26 cellular contexts compared by ENCODE assay signal in genomic region chr16:17510532-17510931, GRCh38. TPM values are rescaled to one million over a fixed set of nuclear protein-coding genes. Genes with fewer than 3 reads are reported as not detected.
DNase-seq lines count a peak whose midpoint lies in the region; TF ChIP-seq lines count a peak whose summit lies in the region.
"Had no signal": no experiment of that assay in that cellular context is flagged by ENCODE, and none has a peak within 500 bp of the region (broad histone marks: within the 10 kb centered on the region; RNA-seq: fewer than 3 reads in every experiment).

No MANE protein-coding gene starts in this region.

- H4K20me1 ChIP-seq in smooth muscle cell (ENCODE audit: low read depth): no peaks in the 10 kb centered on the region
- H4K20me1 ChIP-seq: BLaER1 treated with 17β-estradiol and CSF1 and Interleukin-3, amounts not matched to agents 10 nM and 100 nM had no signal

- 85% methylated on average over 3 of the region's 3 CpGs for WGBS in smooth muscle cell (ENCODE audit: low lambda C conversion rate)

- no peak overlapping the region for H3K4me2 ChIP-seq in smooth muscle cell
- H3K4me2 ChIP-seq: BLaER1 treated with 17β-estradiol and CSF1 and Interleukin-3, amounts not matched to agents 10 nM and 100 nM; PC-9 had no signal

- H3K9me3 ChIP-seq in smooth muscle cell (replicated peaks; ENCODE audit: low read depth): no peaks in the 10 kb centered on the region

- H3K9ac ChIP-seq in smooth muscle cell (ENCODE audit: low read depth): no peak overlapping the region
- H3K9ac ChIP-seq: BLaER1 treated with 17β-estradiol and CSF1 and Interleukin-3, amounts not matched to agents 10 nM and 100 nM had no signal

- peak overlapping the region; percentile 26 for H3K27ac ChIP-seq in smooth muscle cell (ENCODE audit: low read depth)
- H3K27ac ChIP-seq: BLaER1 treated with 17β-estradiol and CSF1 and Interleukin-3, amounts not matched to agents 10 nM and 100 nM; PC-9; RWPE1 had no signal

- no peaks in the 10 kb centered on the region for H3K27me3 ChIP-seq in smooth muscle cell (ENCODE audit: low read depth)
- H3K27me3 ChIP-seq: BLaER1 treated with 17β-estradiol and CSF1 and Interleukin-3, amounts not matched to agents 10 nM and 100 nM had no signal

- H3K9me3 Mint-ChIP-seq in HFFc6: peaks cover 10% of the 10 kb centered on the region

- H3K79me2 ChIP-seq in smooth muscle cell (ENCODE audit: low read depth): no peaks in the 10 kb centered on the region

- no peaks in the 10 kb centered on the region for H3F3A ChIP-seq in smooth muscle cell (ENCODE audit: low read depth)

- peak overlapping the region; percentile 76 for H3K27ac Mint-ChIP-seq in HFFc6
- H3K27ac Mint-ChIP-seq: CD4-positive, alpha-beta memory T cell; T-cell had no signal

- H3K36me3 Mint-ChIP-seq in HFFc6 (ENCODE audit: low read depth): peaks cover 7% of the 10 kb centered on the region
- H3K36me3 Mint-ChIP-seq: T-cell had no signal

- H3K4me3 ChIP-seq in astrocyte of the spinal cord (ENCODE audit: low read depth, low read length) (no peak overlapping the region), smooth muscle cell (no peak overlapping the region)
- H3K4me3 ChIP-seq: BLaER1 treated with 17β-estradiol and CSF1 and Interleukin-3, amounts not matched to agents 10 nM and 100 nM; PC-9 had no signal

- no peaks in the 10 kb centered on the region for H3K36me3 ChIP-seq in smooth muscle cell (ENCODE audit: low read depth)
- H3K36me3 ChIP-seq: BLaER1 treated with 17β-estradiol and CSF1 and Interleukin-3, amounts not matched to agents 10 nM and 100 nM had no signal

- DNase-seq in AG08396 (ENCODE audit: low spot score): peak; percentile 34
- peak; percentile 18 for DNase-seq in HFFc6
- peak; percentile 58 for DNase-seq in astrocyte of the spinal cord (ENCODE audit: low read depth, low spot score)
- DNase-seq in smooth muscle cell (lab: John Stamatoyannopoulos, UW; ENCODE audit: unreplicated experiment): no peak
- DNase-seq in NCI-H146 (lab: John Stamatoyannopoulos, UW): no peak
- no peak for DNase-seq in RKO (ENCODE audit: low spot score)
- no peak for DNase-seq in cerebellum (ENCODE audit: low spot score)
- DNase-seq in NCI-H2196 treated with DMSO at 0.1 percent for 48 hours (lab: John Stamatoyannopoulos, UW; ENCODE audit: unreplicated experiment): no peak
- DNase-seq: Caco-2; CD4-positive, alpha-beta memory T cell; DMS 273 treated with DMSO at 0.1 percent for 48 hours; DMS79 treated with DMSO at 0.1 percent for 48 hours; H7; MM.1S; NCI-H1048; NCI-H1417 treated with DMSO at 0.1 percent for 48 hours; NCI-H1930; NCI-H2227 treated with DMSO at 0.1 percent for 48 hours; NCI-H510A; PC-9; SIG-M5; T-cell had no signal

- no peak overlapping the region for H2AFZ ChIP-seq in smooth muscle cell (ENCODE audit: low read depth)
- H2AFZ ChIP-seq: PC-9 had no signal

- peak overlapping the region; percentile 33; the same call in 1 of the 2 replicates for H3K4me3 Mint-ChIP-seq in HFFc6
- H3K4me3 Mint-ChIP-seq: T-cell had no signal

- peaks cover 2% of the 10 kb centered on the region for H3K4me1 ChIP-seq in smooth muscle cell (ENCODE audit: low read depth)

- peaks cover 2% of the 10 kb centered on the region; the same call in 1 of the 2 replicates for H3K27me3 Mint-ChIP-seq in HFFc6 (ENCODE audit: insufficient read depth)

- no peak for TF ChIP-seq CTCF in HFFc6 (IDR thresholded peaks at IDR 0.05)
- TF ChIP-seq CTCF in astrocyte of the spinal cord (IDR thresholded peaks at IDR 0.05; ENCODE audit: low read depth, low read length): no peak
- no peak for TF ChIP-seq CTCF in smooth muscle cell (IDR thresholded peaks at IDR 0.05; ENCODE audit: borderline replicate concordance, insufficient read depth, poor library complexity, severe bottlenecking)

- H3K4me1 Mint-ChIP-seq in HFFc6 (ENCODE audit: low read depth): peaks cover 52% of the 10 kb centered on the region
- H3K4me1 Mint-ChIP-seq: CD4-positive, alpha-beta memory T cell; T-cell had no signal

- in situ Hi-C loops in astrocyte of the spinal cord (cut with HindIII; ENCODE audit: low sequenced_read_pairs): no loop called here

RNA-seq across cellular contexts. Expression of gene XYLT1, which starts 39.8 kb away (rescaled TPM):
- 10 to 100 TPM; 22.0 to 51.1 (median 27.5) TPM for total RNA-seq in HFFc6 (2021; fragmentation: NEBNext Ultra II Directional; extraction: Animal tissue kit (Norgen Biotek cat#: 25700))
- total RNA-seq in smooth muscle cell: 19.9 and 22.4 TPM in 2 replicates
- polyA plus RNA-seq in smooth muscle cell: 8.2 and 9.5 TPM in 2 replicates
- 42.9 TPM for total RNA-seq in cerebellum
- total RNA-seq: A172, G401 had no signal

Comparison
In these comparisons a context has a peak if more than half of its experiments do, and no peak if none do; other contexts are left out.
1. DNase-seq: peak in AG08396 (single experiment), HFFc6 (single experiment) and astrocyte of the spinal cord (single experiment); none in smooth muscle cell (single experiment), NCI-H146 (single experiment), RKO (single experiment), cerebellum (single experiment) and NCI-H2196 treated with DMSO at 0.1 percent for 48 hours (single experiment).